ENCODE assay signal across 26 cellular contexts in genomic region chr20:63325021-63325471, GRCh38. TPM values are rescaled to one million over a fixed set of nuclear protein-coding genes. Genes with fewer than 3 reads are reported as not detected.
A peak's percentile ranks its signal among the peaks of the same experiment; 100 is the strongest.
DNase-seq lines count a peak whose midpoint lies in the region; TF ChIP-seq lines count a peak whose summit lies in the region.
"Had no signal": no experiment of that assay in that cellular context is flagged by ENCODE, and none has a peak within 500 bp of the region (broad histone marks: within the 10 kb centered on the region; RNA-seq: fewer than 3 reads in every experiment).

No MANE protein-coding gene starts in this region.

- TF ChIP-seq CTCF in BE2C (IDR thresholded peaks at IDR 0.05; ENCODE audit: low read depth, low read length) (no peak), glutamatergic neuron (IDR thresholded peaks at IDR 0.05; ENCODE audit: partially characterized antibody, unreplicated experiment) (no peak)

- H3K4ac ChIP-seq in neuronal stem cell (ENCODE audit: low read length) = no peak overlapping the region

- no peak overlapping the region for H3K4me3 Mint-ChIP-seq in glutamatergic neuron (ENCODE audit: unreplicated experiment)
- H3K4me3 Mint-ChIP-seq: CD8-positive, alpha-beta memory T cell had no signal

- peaks cover 1% of the 10 kb centered on the region for H3K27me3 Mint-ChIP-seq in glutamatergic neuron (ENCODE audit: unreplicated experiment)

- H3K14ac ChIP-seq in neuronal stem cell (ENCODE audit: low read length) = no peak overlapping the region

- H3K4me2 ChIP-seq in BLaER1 (no peak overlapping the region), neuronal stem cell (ENCODE audit: insufficient read depth, low read length, poor library complexity, severe bottlenecking) (no peak overlapping the region)

- no CpG with 5 or more reads among the region's 10 CpGs for WGBS in neuronal stem cell (ENCODE audit: extremely low coverage in 2 of 2, insufficient read length in 2 of 2, insufficient replicate concordance in 1 of 2), 2 donors

- no peaks in the 10 kb centered on the region for H3K36me3 ChIP-seq in BE2C
- no peaks in the 10 kb centered on the region for H3K36me3 ChIP-seq in BLaER1
- no peaks in the 10 kb centered on the region for H3K36me3 ChIP-seq in neuronal stem cell (replicated peaks in 1 of 2; ENCODE audit: control insufficient read depth in 2 of 2, insufficient read depth in 2 of 2, low read length in 2 of 2)

- H2BK120ac ChIP-seq in neuronal stem cell (ENCODE audit: low read depth, low read length) = no peak overlapping the region

- peaks cover 8% of the 10 kb centered on the region for H3K4me1 Mint-ChIP-seq in glutamatergic neuron (ENCODE audit: low read depth, unreplicated experiment)

- peak overlapping the region; percentile 69 for H2AK5ac ChIP-seq in neuronal stem cell (ENCODE audit: low read depth, low read length)

- DNase-seq in BE2C (peak; percentile 8), glutamatergic neuron (peak; percentile 8), neuronal stem cell (ENCODE audit: low spot score) (no peak), hypothalamus (lab: John Stamatoyannopoulos, UW) (no peak), amygdala (lab: John Stamatoyannopoulos, UW) (no peak), NCI-H187 (lab: John Stamatoyannopoulos, UW) (no peak)
- DNase-seq: C1 segment of cervical spinal cord; Calu3; DMS153; GDM1; GOT3; HCEC 1CT; Karpas-422; MV-4-11; NCI-H1105 treated with DMSO at 0.1 percent for 48 hours; NCI-H2081; NCI-H2171; NCI-H345; NCI-H524; NCI-H774; NK-92 treated with Interleukin-12 subunit alpha and Interleukin-12 subunit beta, amount 100 ng/mL, for 24 hours had no signal

- no peak overlapping the region for H2AFZ ChIP-seq in neuronal stem cell (ENCODE audit: low read length)

- no peaks in the 10 kb centered on the region for H3K9me3 ChIP-seq in BE2C
- no peaks in the 10 kb centered on the region for H3K9me3 ChIP-seq in BLaER1
- no peaks in the 10 kb centered on the region for H3K9me3 ChIP-seq in neuronal stem cell (replicated peaks in 1 of 2; ENCODE audit: control insufficient read depth in 2 of 2, insufficient read depth in 1 of 2, low read depth in 1 of 2, low read length in 2 of 2)

- 0 out of 2 replicates have a peak overlapping the region, but pooled peaks have one; percentile 6 for H3K27ac ChIP-seq in BLaER1
- H3K27ac ChIP-seq in neuronal stem cell (replicated peaks; ENCODE audit: low read length) = no peak overlapping the region
- H3K27ac ChIP-seq: RWPE1 had no signal

- H3K23ac ChIP-seq in neuronal stem cell (ENCODE audit: low read depth, low read length, poor library complexity) = no peak overlapping the region

- no peak overlapping the region for H2BK12ac ChIP-seq in neuronal stem cell (ENCODE audit: low read length)

- no peaks in the 10 kb centered on the region for H3K36me3 Mint-ChIP-seq in glutamatergic neuron (ENCODE audit: unreplicated experiment)
- H3K36me3 Mint-ChIP-seq: CD8-positive, alpha-beta memory T cell had no signal

- H3K9ac ChIP-seq in BLaER1 = no peak overlapping the region
- H3K9ac ChIP-seq in neuronal stem cell (ENCODE audit: low read depth, low read length, poor library complexity) = no peak overlapping the region

- no peak overlapping the region for H2BK5ac ChIP-seq in neuronal stem cell (ENCODE audit: low read length)

- peaks cover 2% of the 10 kb centered on the region for H3K79me1 ChIP-seq in neuronal stem cell (ENCODE audit: low read depth, low read length)

- H3K27me3 ChIP-seq in BE2C = peaks cover 25% of the 10 kb centered on the region
- no peaks in the 10 kb centered on the region for H3K27me3 ChIP-seq in BLaER1
- H3K27me3 ChIP-seq in neuronal stem cell (ENCODE audit: control insufficient read depth in 3 of 3, insufficient read depth in 3 of 3, low read depth in 1 of 3, low read length in 3 of 3) = peaks cover 0 to 19% (median 0%) of the 10 kb centered on the region in 3 experiments

- no peak overlapping the region for H3K4me3 ChIP-seq in BE2C (ENCODE audit: low read depth, low read length)
- no peak overlapping the region for H3K4me3 ChIP-seq in BLaER1
- H3K4me3 ChIP-seq in neuronal stem cell (ENCODE audit: low read length in 2 of 2) = no peak overlapping the region

- no peak overlapping the region for H3K18ac ChIP-seq in neuronal stem cell (ENCODE audit: low read length)

- peaks cover 4% of the 10 kb centered on the region for H3K9me3 Mint-ChIP-seq in glutamatergic neuron (ENCODE audit: unreplicated experiment)

- no peak overlapping the region for H4K8ac ChIP-seq in neuronal stem cell (ENCODE audit: low read depth, low read length)

- no peaks in the 10 kb centered on the region for H4K20me1 ChIP-seq in BLaER1

- H3K27ac Mint-ChIP-seq in glutamatergic neuron (ENCODE audit: unreplicated experiment) = no peak overlapping the region

- no peaks in the 10 kb centered on the region for H3K4me1 ChIP-seq in BE2C
- peaks cover 28% of the 10 kb centered on the region for H3K4me1 ChIP-seq in BLaER1
- peaks cover 7 to 11% of the 10 kb centered on the region in 2 donors for H3K4me1 ChIP-seq in neuronal stem cell (ENCODE audit: control insufficient read depth in 2 of 2, insufficient read depth in 1 of 2, low read depth in 1 of 2, low read length in 2 of 2)

- no peak overlapping the region for H2BK15ac ChIP-seq in neuronal stem cell (ENCODE audit: low read length)

- H4K91ac ChIP-seq in neuronal stem cell (ENCODE audit: low read depth, low read length, poor library complexity) = no peak overlapping the region

RNA-seq across cellular contexts. Expression of gene COL20A1, which starts 32.1 kb away (rescaled TPM):
- polyA plus RNA-seq in BE2C (2012; ENCODE audit: insufficient read depth, insufficient read length, low read depth) = 0.25 TPM
- 2.1 TPM for total RNA-seq in glutamatergic neuron (ENCODE audit: unreplicated experiment)
- polyA plus RNA-seq in neuronal stem cell (2013, experiment 1 of 2) = 0.13 TPM
- 0.08 TPM for polyA plus RNA-seq in neuronal stem cell (2013, experiment 2 of 2)
- total RNA-seq: Calu3, M059J had no signal
- polyA plus RNA-seq: CD8-positive, alpha-beta memory T cell had no signal

RNA-seq across cellular contexts. Expression of gene CHRNA4, which starts 36.1 kb away (rescaled TPM):
- polyA plus RNA-seq in BE2C (2012; ENCODE audit: insufficient read depth, insufficient read length, low read depth) = not detected
- 165 TPM for total RNA-seq in glutamatergic neuron (ENCODE audit: unreplicated experiment)
- polyA plus RNA-seq in neuronal stem cell (2013, experiment 1 of 2) = 0.29 TPM
- polyA plus RNA-seq in neuronal stem cell (2013, experiment 2 of 2) = 0.19 TPM
- total RNA-seq: Calu3; CD8-positive, alpha-beta memory T cell; Daoy; M059J had no signal
- polyA plus RNA-seq: CD8-positive, alpha-beta memory T cell had no signal

RNA-seq across cellular contexts. Expression of gene ARFGAP1, which starts 52.4 kb away (rescaled TPM):
- 329 TPM for polyA plus RNA-seq in BE2C (2012; ENCODE audit: insufficient read depth, insufficient read length, low read depth)
- total RNA-seq in glutamatergic neuron (ENCODE audit: unreplicated experiment) = 93.6 TPM
- 60.7 TPM for polyA plus RNA-seq in neuronal stem cell (2013, experiment 1 of 2)
- polyA plus RNA-seq in neuronal stem cell (2013, experiment 2 of 2) = 56.3 TPM

Comparison
In these comparisons a context has a peak if more than half of its experiments do, and no peak if none do; other contexts are left out.
1. DNase-seq: peak in BE2C (single experiment) and glutamatergic neuron (single experiment); none in neuronal stem cell (single experiment), hypothalamus (0 of 51), amygdala (0 of 56) and NCI-H187 (0 of 2).